ENCODE assay signal across 4 cellular contexts in the genomic region with DNA sequence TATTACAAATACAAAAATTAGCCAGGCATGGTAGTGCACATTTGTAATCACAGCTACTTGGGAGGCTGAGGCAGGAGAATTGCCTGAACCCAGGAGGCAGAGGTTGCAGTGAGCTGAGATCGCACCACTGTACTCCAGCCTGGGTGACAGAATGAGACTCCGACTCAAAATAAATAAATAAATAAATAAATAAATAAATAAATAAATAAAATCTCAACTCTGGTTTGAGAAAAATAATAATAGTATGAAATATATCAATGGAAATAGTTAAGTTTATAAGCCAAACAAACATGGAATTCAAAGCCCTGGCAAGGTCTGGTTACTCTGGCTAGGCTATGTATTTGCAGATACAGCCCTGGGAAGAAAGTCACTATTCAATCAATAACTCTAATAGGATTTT. TPM values are rescaled to one million over a fixed set of nuclear protein-coding genes. Genes with fewer than 3 reads are reported as not detected.
"Had no signal": no experiment of that assay in that cellular context is flagged by ENCODE, and none has a peak within 500 bp of the region (broad histone marks: within the 10 kb centered on the region; RNA-seq: fewer than 3 reads in every experiment).

No MANE protein-coding gene starts in this region.

RNA-seq across cellular contexts. Expression of a gene that starts 45.7 kb away (rescaled TPM):
- total RNA-seq: cardiac septum, MCF 10A, SK-MEL-5 had no signal
- polyA plus RNA-seq: IgD-negative memory B cell had no signal
